8 cellular contexts compared by ENCODE assay signal in genomic region chr5:43313035-43313853, GRCh38. TPM values are rescaled to one million over a fixed set of nuclear protein-coding genes. Genes with fewer than 3 reads are reported as not detected.
DNase-seq lines count a peak whose midpoint lies in the region; ATAC-seq lines count a peak whose summit lies in the region.

HMGCS1 (minus strand) TSS chr5:43313412; CDS start chr5:43298965, 14,447 bp downstream.

- peak within 1 kb of the TSS; percentile 88 to 98 (median 95) for H3K27ac Mint-ChIP-seq in immature natural killer cell

- no peaks in the 10 kb centered on the region for H3K36me3 Mint-ChIP-seq in immature natural killer cell

- no peaks in the 10 kb centered on the region for H3K9me3 Mint-ChIP-seq in immature natural killer cell

- H3K4me3 Mint-ChIP-seq in immature natural killer cell: peak within 1 kb of the TSS; percentile 93 to 98 (median 97)

- peaks cover 13 to 24% (median 16%) of the 10 kb centered on the region in 3 donors for H3K27me3 Mint-ChIP-seq in immature natural killer cell (ENCODE audit: low read depth in 3 of 3)

- peak; percentile 97 for DNase-seq in AG08396 (ENCODE audit: low spot score)
- DNase-seq in NCI-H345 treated with DMSO at 0.1 percent for 48 hours (lab: John Stamatoyannopoulos, UW; ENCODE audit: unreplicated experiment): peak; percentile 99
- peak; percentile 90 to 96 (median 94) for DNase-seq in activated CD4-positive, CD25-positive, alpha-beta regulatory T cell (lab: John Stamatoyannopoulos, UW)
- DNase-seq in central memory CD4-positive, alpha-beta T cell: peak; percentile 99
- DNase-seq in immature natural killer cell: peak; percentile 100
- peak; percentile 99 for DNase-seq in smooth muscle cell of the brain vasculature (ENCODE audit: low read depth, low spot score)

- peaks cover 25 to 34% of the 10 kb centered on the region in 2 donors for H3K4me1 Mint-ChIP-seq in immature natural killer cell

- ATAC-seq in GM19023 (IDR thresholded peaks at IDR 0.05; ENCODE audit: unreplicated experiment): peak; percentile 92
- peak; percentile 93 for ATAC-seq in HG03280 (IDR thresholded peaks at IDR 0.05; ENCODE audit: unreplicated experiment)

RNA-seq across cellular contexts. Expression of gene HMGCS1, which starts in this region (rescaled TPM):
- polyA plus RNA-seq in immature natural killer cell: 10 to 100 TPM; 10.9 to 16.4 (median 11.9) TPM

Comparison
In these comparisons a context has a peak if more than half of its experiments do, and no peak if none do; other contexts are left out.
1. Peak in every context shown above with its lines: DNase-seq and ATAC-seq.